ENCODE assay signal across 11 cellular contexts in the genomic region with DNA sequence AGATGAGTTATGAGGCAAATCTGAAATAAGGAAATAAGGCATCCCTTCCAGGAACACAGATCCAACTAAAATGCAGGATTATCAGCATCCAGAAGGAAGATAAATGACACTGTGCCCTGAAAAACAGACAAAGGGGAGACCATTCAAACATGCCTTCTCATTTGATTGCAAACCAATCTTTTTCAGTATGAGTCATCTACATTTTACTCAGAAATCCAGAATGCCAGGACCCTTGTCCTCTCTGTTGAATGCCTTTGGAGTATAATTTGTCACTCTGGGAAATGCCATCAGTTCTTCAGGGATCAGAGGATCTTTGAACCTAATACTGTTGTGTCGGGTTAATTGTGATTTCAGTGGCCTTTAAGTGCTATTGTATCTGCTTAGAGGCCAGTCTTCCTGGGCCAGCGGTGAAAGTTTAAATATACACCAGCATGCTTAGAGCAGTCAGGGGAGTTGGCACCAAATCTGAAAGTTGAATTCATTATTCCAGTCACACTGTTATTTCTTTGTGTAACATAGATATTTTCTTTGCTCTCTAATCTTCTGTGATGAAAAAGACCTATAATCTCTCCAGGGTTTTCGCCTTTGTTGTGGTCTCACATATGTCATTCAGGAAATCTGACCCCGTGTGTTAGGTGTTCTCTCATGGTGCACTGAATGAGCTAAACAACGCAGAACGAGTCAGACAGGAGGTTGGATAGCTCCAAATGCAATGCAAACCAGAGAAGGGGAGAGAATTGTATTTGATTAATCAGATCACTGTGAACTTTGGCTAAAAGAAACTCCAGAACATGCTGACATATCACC.
DNase-seq lines count a peak whose midpoint lies in the region; ATAC-seq and TF ChIP-seq lines count a peak whose summit lies in the region.
"Had no signal": no experiment of that assay in that cellular context is flagged by ENCODE, and none has a peak within 500 bp of the region (broad histone marks: within the 10 kb centered on the region; RNA-seq: fewer than 3 reads in every experiment).

No MANE protein-coding gene starts in this region.

- H3K4me3 Mint-ChIP-seq in activated T-helper 17 cell treated with anti-CD3 and anti-CD28 coated beads, Interleukin-2, amount 50 U/mL, for 72 hours = no peak overlapping the region
- H3K4me3 Mint-ChIP-seq: IgD-negative memory B cell had no signal

- H3K27me3 ChIP-seq in left ventricle myocardium inferior (ENCODE audit: low read depth) = no peaks in the 10 kb centered on the region
- H3K27me3 ChIP-seq: body of pancreas had no signal

- no peaks in the 10 kb centered on the region for H3K36me3 ChIP-seq in left ventricle myocardium inferior

- TF ChIP-seq CTCF in left ventricle myocardium inferior (IDR thresholded peaks at IDR 0.05; ENCODE audit: borderline replicate concordance) (no peak), foreskin fibroblast (IDR thresholded peaks at IDR 0.05; ENCODE audit: low read depth, low read length) (no peak)

- no peaks in the 10 kb centered on the region for H3K27me3 Mint-ChIP-seq in activated T-helper 17 cell treated with anti-CD3 and anti-CD28 coated beads, Interleukin-2, amount 50 U/mL, for 72 hours

- peak; percentile 38 for DNase-seq in NCI-H2171 treated with DMSO at 0.1 percent for 48 hours (lab: John Stamatoyannopoulos, UW)
- no peak for DNase-seq in NCI-H2171 (lab: John Stamatoyannopoulos, UW)
- DNase-seq in LHCN-M2 (ENCODE audit: low read depth) = peak; percentile 31
- DNase-seq in pons (ENCODE audit: low spot score) = peak; percentile 59
- no peak for DNase-seq in left ventricle myocardium inferior
- DNase-seq in LoVo (ENCODE audit: low spot score) = no peak
- no peak for DNase-seq in foreskin fibroblast
- DNase-seq: body of pancreas had no signal

- H3K4me1 ChIP-seq in left ventricle myocardium inferior = no peaks in the 10 kb centered on the region
- H3K4me1 ChIP-seq: body of pancreas had no signal

- peaks cover 6% of the 10 kb centered on the region for H3K4me1 Mint-ChIP-seq in activated T-helper 17 cell treated with anti-CD3 and anti-CD28 coated beads, Interleukin-2, amount 50 U/mL, for 72 hours

- no peak overlapping the region for H3K27ac ChIP-seq in left ventricle myocardium inferior (replicated peaks)
- H3K27ac ChIP-seq: 22Rv1, body of pancreas had no signal

- intact Hi-C loops in left ventricle myocardium inferior (cut with micrococcal nuclease) = no loop called here

- H3K36me3 Mint-ChIP-seq in activated T-helper 17 cell treated with anti-CD3 and anti-CD28 coated beads, Interleukin-2, amount 50 U/mL, for 72 hours (ENCODE audit: low read depth) = no peaks in the 10 kb centered on the region
- H3K36me3 Mint-ChIP-seq: IgD-negative memory B cell had no signal

- no peaks in the 10 kb centered on the region for H3K9me3 ChIP-seq in left ventricle myocardium inferior (replicated peaks)
- H3K9me3 ChIP-seq: body of pancreas had no signal

- peak; percentile 56 for ATAC-seq in activated T-helper 17 cell treated with anti-CD3 and anti-CD28 coated beads, Interleukin-2, amount 50 U/mL, for 72 hours (replicated peaks)
- ATAC-seq: body of pancreas had no signal

- peak overlapping the region; percentile 1 for H3K27ac Mint-ChIP-seq in activated T-helper 17 cell treated with anti-CD3 and anti-CD28 coated beads, Interleukin-2, amount 50 U/mL, for 72 hours
- H3K27ac Mint-ChIP-seq: IgD-negative memory B cell had no signal

- no peak overlapping the region for H3K4me3 ChIP-seq in left ventricle myocardium inferior
- H3K4me3 ChIP-seq in foreskin fibroblast (ENCODE audit: low read depth in 1 of 2, low read length in 2 of 2) = no peak overlapping the region
- H3K4me3 ChIP-seq: body of pancreas had no signal

- H3K9me3 Mint-ChIP-seq in activated T-helper 17 cell treated with anti-CD3 and anti-CD28 coated beads, Interleukin-2, amount 50 U/mL, for 72 hours = no peaks in the 10 kb centered on the region

Comparison
In these comparisons a context has a peak if more than half of its experiments do, and no peak if none do; other contexts are left out.
1. DNase-seq: peak in NCI-H2171 treated with DMSO at 0.1 percent for 48 hours (single experiment), LHCN-M2 (single experiment) and pons (single experiment); none in NCI-H2171 (single experiment), left ventricle myocardium inferior (single experiment), LoVo (single experiment) and foreskin fibroblast (0 of 2).